Comparison of ENCODE assay signal across 25 cellular contexts in the genomic region with DNA sequence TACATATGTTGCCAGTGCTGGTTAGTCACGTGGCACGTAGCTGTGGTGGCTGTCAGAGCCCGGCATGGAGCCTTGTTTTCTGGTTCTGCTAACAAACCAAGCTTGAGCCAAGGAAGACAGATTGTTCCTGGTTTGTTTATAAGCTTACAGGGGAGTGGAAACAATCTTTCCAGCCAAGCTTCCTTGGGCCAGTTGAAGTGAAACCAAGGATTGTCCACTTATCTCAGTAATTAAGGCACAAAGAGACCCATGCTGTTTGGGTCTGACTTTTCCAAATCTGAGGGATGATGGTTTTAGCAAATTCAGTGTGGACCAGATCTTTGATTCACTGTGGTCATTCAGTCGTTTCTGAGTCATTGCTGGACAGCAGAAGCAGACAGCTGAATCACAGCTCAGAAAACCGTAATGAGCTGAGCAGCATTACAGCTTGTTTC.
DNase-seq lines count a peak whose midpoint lies in the region; ATAC-seq, FAIRE-seq and TF ChIP-seq lines count a peak whose summit lies in the region.
"Had no signal": no experiment of that assay in that cellular context is flagged by ENCODE, and none has a peak within 500 bp of the region (broad histone marks: within the 10 kb centered on the region; RNA-seq: fewer than 3 reads in every experiment).

No MANE protein-coding gene starts in this region.

- no peaks in the 10 kb centered on the region for H3K9me3 ChIP-seq in liver (ENCODE audit: control insufficient read depth in 4 of 4, low read length in 3 of 4)
- H3K9me3 ChIP-seq in HepG2 (ENCODE audit: low read length), result no peaks in the 10 kb centered on the region
- no peaks in the 10 kb centered on the region for H3K9me3 ChIP-seq in mucosa of descending colon
- H3K9me3 ChIP-seq in upper lobe of right lung, result no peaks in the 10 kb centered on the region
- H3K9me3 ChIP-seq: gastrocnemius medialis, thyroid gland had no signal

- no TSS peak for BruUV-seq in HepG2 (replicated peaks; lab: Mats Ljungman, UMichigan)

- H3K79me2 ChIP-seq in HepG2 (ENCODE audit: insufficient read depth, low read length), result no peaks in the 10 kb centered on the region

- H3K36me3 ChIP-seq in liver (ENCODE audit: control insufficient read depth in 4 of 4, insufficient read depth in 3 of 4, low read depth in 1 of 4, low read length in 3 of 4), result no peaks in the 10 kb centered on the region
- no peaks in the 10 kb centered on the region for H3K36me3 ChIP-seq in HepG2 (replicated peaks in 1 of 2; ENCODE audit: control insufficient read depth in 1 of 2, insufficient read depth in 2 of 2, low read length in 2 of 2)
- no peaks in the 10 kb centered on the region for H3K36me3 ChIP-seq in mucosa of descending colon (ENCODE audit: low read depth)
- H3K36me3 ChIP-seq in upper lobe of right lung, result no peaks in the 10 kb centered on the region
- H3K36me3 ChIP-seq: gastrocnemius medialis, thyroid gland, WERI-Rb-1 had no signal

- no peak for TF ChIP-seq RAD21 in liver (IDR thresholded peaks at IDR 0.05)
- no peak for TF ChIP-seq RAD21 in HepG2 (CRISPR knock-in tag; IDR thresholded peaks at IDR 0.05)

- no peak for TF ChIP-seq EP300 in HepG2 (IDR thresholded peaks at IDR 0.05; ENCODE audit: low read depth in 2 of 2, low read length in 2 of 2)
- no peak for TF ChIP-seq EP300 in HepG2 (CRISPR knock-in tag; IDR thresholded peaks at IDR 0.05; ENCODE audit: borderline replicate concordance)

- FAIRE-seq in HepG2 (lab: Jason Lieb, UNC) (no peak), GM12892 (lab: Jason Lieb, UNC) (no peak)
- FAIRE-seq: colon, GM12878 had no signal

- no peaks in the 10 kb centered on the region for H4K20me1 ChIP-seq in HepG2 (ENCODE audit: insufficient read depth, low read length)

- H2AFZ ChIP-seq in HepG2 (ENCODE audit: low read length), result no peak overlapping the region

- ATAC-seq in HepG2, result no peak
- peak; percentile 78 for ATAC-seq in Right ventricle myocardium superior (ENCODE audit: poor library complexity)
- ATAC-seq in mucosa of descending colon, result peak; percentile 69
- no peak for ATAC-seq in upper lobe of right lung
- no peak for ATAC-seq in left colon
- ATAC-seq: gastrocnemius medialis; GM12878; stimulated activated naive B cell treated with anti-CD40 and anti-IgM and Interleukin-4, amounts not matched to agents 10 μg/mL and 1 μg/mL and 100 μg/mL, for 72 hours had no signal

- 57% methylated on average over 5 of the region's 5 CpGs for WGBS in liver
- WGBS in HepG2 (ENCODE audit: low lambda C conversion rate), result 16% methylated on average over 4 of the region's 5 CpGs

- intact Hi-C loops in HepG2 (cut with micrococcal nuclease; ENCODE audit: unreplicated experiment) (no loop called here), Right ventricle myocardium superior (cut with DNase I) (no loop called here), mucosa of descending colon (cut with DNase I, micrococcal nuclease) (no loop called here), upper lobe of right lung (cut with DNase I) (no loop called here), left colon (cut with DNase I, micrococcal nuclease) (no loop called here)

- peaks cover 0 to 3% (median 0%) of the 10 kb centered on the region in 4 donors for H3K27me3 ChIP-seq in liver (ENCODE audit: control insufficient read depth in 4 of 4, insufficient read depth in 4 of 4, low read length in 3 of 4)
- H3K27me3 ChIP-seq in HepG2 (ENCODE audit: control insufficient read depth in 1 of 2, insufficient read depth in 2 of 2, low read length in 2 of 2), result peaks cover 0 to 14% of the 10 kb centered on the region in 2 experiments; a peak in 1 of 5 replicates
- no peaks in the 10 kb centered on the region for H3K27me3 ChIP-seq in upper lobe of right lung
- H3K27me3 ChIP-seq: gastrocnemius medialis, thyroid gland had no signal

- H3K9ac ChIP-seq in liver (ENCODE audit: low read depth in 1 of 2, low read length in 2 of 2), result no peak overlapping the region
- no peak overlapping the region for H3K9ac ChIP-seq in HepG2 (ENCODE audit: insufficient read depth, low read depth, low read length)

- H3K4me3 ChIP-seq in liver (ENCODE audit: low read depth in 1 of 3, low read length in 3 of 3) (no peak overlapping the region), HepG2 (replicated peaks in 1 of 3; ENCODE audit: insufficient read depth in 1 of 3, low read depth in 2 of 3, low read length in 3 of 3) (no peak overlapping the region), mucosa of descending colon (no peak overlapping the region), upper lobe of right lung (no peak overlapping the region)
- H3K4me3 ChIP-seq: gastrocnemius medialis, GM12878, skin epidermis, thyroid gland had no signal

- DNase-seq in HepG2 (ENCODE audit: low spot score) (no peak), Right ventricle myocardium superior (peak; percentile 59), mucosa of descending colon (no peak), AML-193 (lab: John Stamatoyannopoulos, UW) (no peak), upper lobe of right lung (no peak), left colon (no peak), GM12892 (ENCODE audit: insufficient read length) (no peak)
- DNase-seq: 8988T; activated CD4-positive, alpha-beta T cell treated with anti-CD3 and anti-CD28 coated beads, Interleukin-2, amount 50 U/mL, for 1 hour; aorta; effector memory CD4-positive, alpha-beta T cell; gastrocnemius medialis; kidney glomerular epithelial cell; NCI-H1092; NCI-H2029; NCI-H345; OCI-M1; stimulated activated CD4-positive, alpha-beta T cell treated with anti-CD3 and anti-CD28 coated beads, Interleukin-2, amount 100 ng/mL, for 48 hours; stimulated activated naive B cell treated with anti-CD40 and anti-IgM and Interleukin-4, amounts not matched to agents 10 μg/mL and 1 μg/mL and 100 μg/mL, for 72 hours; thyroid gland; WERI-Rb-1 had no signal

- POLR2A ChIA-PET in HepG2 (lab: Yijun Ruan, JAX), result no interaction called here

- TF ChIP-seq POLR2A in HepG2 (IDR thresholded peaks at IDR 0.05; ENCODE audit: insufficient read depth in 1 of 2, low read depth in 2 of 2, low read length in 2 of 2), result no peak
- no peak for TF ChIP-seq POLR2A in GM12892 (IDR thresholded peaks at IDR 0.05; ENCODE audit: low read depth, low read length)

- TF ChIP-seq CTCF in liver (IDR thresholded peaks at IDR 0.05; ENCODE audit: low read depth, low read length, missing input control) (no peak), HepG2 (CRISPR knock-in tag; IDR thresholded peaks at IDR 0.05) (no peak), mucosa of descending colon (IDR thresholded peaks at IDR 0.05) (no peak), upper lobe of right lung (IDR thresholded peaks at IDR 0.05) (no peak)

- H3K27ac ChIP-seq in liver (ENCODE audit: low read depth in 1 of 2, low read length in 2 of 2), result no peak overlapping the region
- no peak overlapping the region for H3K27ac ChIP-seq in HepG2 (ENCODE audit: extremely low read length, insufficient read depth, low read length)
- H3K27ac ChIP-seq in upper lobe of right lung, result no peak overlapping the region
- H3K27ac ChIP-seq: gastrocnemius medialis, skin epidermis, thyroid gland, WERI-Rb-1 had no signal

- H3K4me1 ChIP-seq in liver (ENCODE audit: control insufficient read depth in 4 of 4, insufficient read depth in 4 of 4, low read length in 3 of 4), result no peaks in the 10 kb centered on the region
- H3K4me1 ChIP-seq in HepG2 (ENCODE audit: insufficient read depth, low read length), result no peaks in the 10 kb centered on the region
- H3K4me1 ChIP-seq in mucosa of descending colon (ENCODE audit: low read depth), result no peaks in the 10 kb centered on the region
- H3K4me1 ChIP-seq in upper lobe of right lung, result peaks cover 3% of the 10 kb centered on the region
- H3K4me1 ChIP-seq: gastrocnemius medialis, thyroid gland had no signal

- in situ Hi-C loops in HepG2 (cut with HindIII; ENCODE audit: extremely low pct_ligation_motif_present, low pct_unique_long_range_greater_than_20kb), result no loop called here

- CTCF ChIA-PET in HepG2 (lab: Yijun Ruan, JAX; ENCODE audit: low intra/inter-chr PET ratio, low total read pairs), result no interaction called here

- no peak overlapping the region for H3K4me2 ChIP-seq in HepG2 (ENCODE audit: low read depth, low read length)

TF ChIP-seq in liver, 16 proteins besides CTCF, POLR2A, EP300 and RAD21 (continues in another document):
- TF ChIP-seq JUND (IDR thresholded peaks at IDR 0.05) (no peak), YY1 (IDR thresholded peaks at IDR 0.05) (no peak), EGR1 (IDR thresholded peaks at IDR 0.05; ENCODE audit: low read depth in 2 of 2) (no peak), SP1 (IDR thresholded peaks at IDR 0.05) (no peak), HNF4G (IDR thresholded peaks at IDR 0.05) (no peak)

TF ChIP-seq in HepG2, 621 proteins besides CTCF, POLR2A, EP300 and RAD21:
- TF ChIP-seq PLRG1 (conservative IDR thresholded peaks at IDR 0.05) (no peak), ATM (IDR thresholded peaks at IDR 0.05; ENCODE audit: borderline replicate concordance) (no peak)
- TF ChIP-seq, protein P1, sequence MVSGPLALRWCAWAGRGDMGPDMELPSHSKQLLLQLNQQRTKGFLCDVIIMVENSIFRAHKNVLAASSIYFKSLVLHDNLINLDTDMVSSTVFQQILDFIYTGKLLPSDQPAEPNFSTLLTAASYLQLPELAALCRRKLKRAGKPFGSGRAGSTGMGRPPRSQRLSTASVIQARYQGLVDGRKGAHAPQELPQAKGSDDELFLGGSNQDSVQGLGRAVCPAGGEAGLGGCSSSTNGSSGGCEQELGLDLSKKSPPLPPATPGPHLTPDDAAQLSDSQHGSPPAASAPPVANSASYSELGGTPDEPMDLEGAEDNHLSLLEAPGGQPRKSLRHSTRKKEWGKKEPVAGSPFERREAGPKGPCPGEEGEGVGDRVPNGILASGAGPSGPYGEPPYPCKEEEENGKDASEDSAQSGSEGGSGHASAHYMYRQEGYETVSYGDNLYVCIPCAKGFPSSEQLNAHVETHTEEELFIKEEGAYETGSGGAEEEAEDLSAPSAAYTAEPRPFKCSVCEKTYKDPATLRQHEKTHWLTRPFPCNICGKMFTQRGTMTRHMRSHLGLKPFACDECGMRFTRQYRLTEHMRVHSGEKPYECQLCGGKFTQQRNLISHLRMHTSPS (CRISPR knock-in tag; IDR thresholded peaks at IDR 0.05; ENCODE audit: low read depth), result no peak

Comparison
In these comparisons a context has a peak if more than half of its experiments do, and no peak if none do; other contexts are left out.
1. ATAC-seq: peak in Right ventricle myocardium superior (single experiment) and mucosa of descending colon (single experiment); none in HepG2 (single experiment), upper lobe of right lung (single experiment) and left colon (single experiment).